Comparison of ENCODE assay signal across 1 cellular context in the genomic region with DNA sequence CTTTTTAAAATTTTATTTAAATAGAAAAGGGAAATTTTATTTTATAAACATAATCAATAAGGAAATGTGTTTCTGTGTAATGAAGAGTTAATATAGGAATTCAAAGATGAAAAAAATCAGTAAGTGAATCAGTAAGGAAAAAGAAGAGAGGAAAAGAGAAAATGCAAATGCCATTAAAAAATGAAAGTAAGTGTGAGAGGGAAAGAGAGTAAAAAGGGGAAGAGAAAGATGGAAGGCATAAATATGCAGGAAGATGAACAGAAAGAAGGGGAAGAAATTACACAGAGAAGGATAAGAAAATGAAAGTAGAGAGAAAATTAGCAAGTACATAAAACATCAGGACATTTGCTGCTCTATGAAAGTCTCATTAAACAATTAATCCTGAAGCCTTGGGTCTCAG.
TF ChIP-seq lines count a peak whose summit lies in the region.

No MANE protein-coding gene starts in this region.

TF ChIP-seq in endothelial cell of umbilical vein, 7 proteins besides CTCF, POLR2A, EP300 and RAD21:
- TF ChIP-seq POLR2AphosphoS5 (IDR thresholded peaks at IDR 0.05; ENCODE audit: insufficient read depth, low read depth, low read length) (no peak), MYC (IDR thresholded peaks at IDR 0.05; ENCODE audit: low read depth, low read length) (no peak), JUN (IDR thresholded peaks at IDR 0.05; ENCODE audit: borderline replicate concordance, insufficient read depth, insufficient read length, low read depth) (no peak), EZH2 (IDR thresholded peaks at IDR 0.05; ENCODE audit: borderline replicate concordance, low read depth, low read length, severe bottlenecking) (no peak), GATA2 (IDR thresholded peaks at IDR 0.05; ENCODE audit: insufficient read depth, insufficient read length, low read depth, low read length) (no peak), FOS (IDR thresholded peaks at IDR 0.05; ENCODE audit: borderline replicate concordance, insufficient read depth, low read length) (no peak), MAX (IDR thresholded peaks at IDR 0.05; ENCODE audit: insufficient read depth, insufficient read length) (no peak)
TF ChIP-seq in endothelial cell of umbilical vein: peak in this region for 0.
